36 cellular contexts compared by ENCODE assay signal in genomic region chr2:39281391-39281790, GRCh38. TPM values are rescaled to one million over a fixed set of nuclear protein-coding genes. Genes with fewer than 3 reads are reported as not detected.
"Had no signal": no experiment of that assay in that cellular context is flagged by ENCODE, and none has a peak within 500 bp of the region (broad histone marks: within the 10 kb centered on the region; RNA-seq: fewer than 3 reads in every experiment).

No MANE protein-coding gene starts in this region.

- H3K4me3 Mint-ChIP-seq: activated B cell treated with CpG ODN at 0.5 μM for 24 hours; activated CD8-positive, alpha-beta T cell treated with anti-CD3 and anti-CD28 coated beads for 36 hours; activated naive CD4-positive, alpha-beta T cell treated with anti-CD3 and anti-CD28 coated beads for 36 hours; activated naive CD4-positive, alpha-beta T cell treated with anti-CD3 and anti-CD28 coated beads, Interleukin-2, amount 50 U/mL, for 24 hours; activated naive CD8-positive, alpha-beta T cell treated with anti-CD3 and anti-CD28 coated beads for 36 hours; activated naive CD8-positive, alpha-beta T cell treated with anti-CD3 and anti-CD28 coated beads, Interleukin-2, amount 50 U/mL, for 24 hours; activated T-cell treated with anti-CD3 and anti-CD28 coated beads, Interleukin-2, amount 50 U/mL, for 4 hours; activated T-helper 1 cell treated with anti-CD3 and anti-CD28 coated beads, Interleukin-12 subunit alpha, Interleukin-12 subunit beta, Interleukin-2, Interleukin-4 antibody, amounts not matched to agents 30 ng/mL and 10 ng/mL and 1 ng/mL, durations not matched to agents 14 hours and 24 hours and 36 hours; effector memory CD8-positive, alpha-beta T cell; T-helper 17 cell; T-helper 2 cell treated with Interferon-gamma antibody and Interleukin-4, amounts not matched to agents 5 μg/mL and 100 μg/mL, for 36 hours had no signal

- H3K27ac Mint-ChIP-seq: activated B cell treated with CpG ODN at 0.5 μM for 24 hours; activated CD8-positive, alpha-beta T cell treated with anti-CD3 and anti-CD28 coated beads for 36 hours; activated naive CD4-positive, alpha-beta T cell treated with anti-CD3 and anti-CD28 coated beads for 36 hours; activated naive CD4-positive, alpha-beta T cell treated with anti-CD3 and anti-CD28 coated beads, Interleukin-2, amount 50 U/mL, for 24 hours; activated naive CD8-positive, alpha-beta T cell treated with anti-CD3 and anti-CD28 coated beads for 36 hours; activated naive CD8-positive, alpha-beta T cell treated with anti-CD3 and anti-CD28 coated beads, Interleukin-2, amount 50 U/mL, for 24 hours; activated T-helper 1 cell treated with anti-CD3 and anti-CD28 coated beads, Interleukin-12 subunit alpha, Interleukin-12 subunit beta, Interleukin-2, Interleukin-4 antibody, amounts not matched to agents 30 ng/mL and 10 ng/mL and 1 ng/mL, durations not matched to agents 14 hours and 24 hours and 36 hours; activated T-helper 2 cell treated with anti-CD3 and anti-CD28 coated beads, Interferon-gamma antibody, Interleukin-2, Interleukin-4, amounts not matched to agents 10 μg/mL and 5 μg/mL and 100 μg/mL, durations not matched to agents 14 hours and 24 hours and 36 hours; effector memory CD8-positive, alpha-beta T cell; T-helper 17 cell; T-helper 2 cell treated with Interferon-gamma antibody and Interleukin-4, amounts not matched to agents 5 μg/mL and 100 μg/mL, for 36 hours had no signal

- DNase-seq: activated B cell treated with CpG ODN at 0.5 μM for 24 hours; activated CD4-positive, alpha-beta T cell treated with anti-CD3 and anti-CD28 coated beads for 48 hours; activated CD4-positive, alpha-beta T cell treated with anti-CD3 and anti-CD28 coated beads, Interleukin-2, amount 50 U/mL, for 1 hour; activated CD4-positive, alpha-beta T cell treated with anti-CD3 and anti-CD28 coated beads, Interleukin-2, amount 50 U/mL, for 48 hours; activated CD8-positive, alpha-beta memory T cell treated with anti-CD3 and anti-CD28 coated beads for 24 hours; activated CD8-positive, alpha-beta T cell treated with anti-CD3 and anti-CD28 coated beads for 36 hours; activated effector memory CD4-positive, alpha-beta T cell treated with anti-CD3 and anti-CD28 coated beads, Interleukin-2, amount 50 U/mL, for 16 hours; activated naive CD4-positive, alpha-beta T cell treated with anti-CD3 and anti-CD28 coated beads for 36 hours; activated naive CD8-positive, alpha-beta T cell treated with anti-CD3 and anti-CD28 coated beads for 36 hours; activated naive CD8-positive, alpha-beta T cell treated with anti-CD3 and anti-CD28 coated beads, Interleukin-2, amount 50 U/mL, for 24 hours; activated T-cell treated with anti-CD3 and anti-CD28 coated beads, Interleukin-2, amount 50 U/mL, for 4 hours; adrenal gland; amygdala; aorta; body of pancreas; caudate nucleus; cortex of kidney; dermis blood vessel endothelial cell; effector CD4-positive, alpha-beta T cell; effector memory CD8-positive, alpha-beta T cell; erythroblast; foreskin keratinocyte; gastrocnemius medialis; glutamatergic neuron; heart left ventricle; T-helper 1 cell; T-helper 17 cell; T1000 had no signal

- ATAC-seq: activated CD4-positive, CD25-positive, alpha-beta regulatory T cell treated with anti-CD3 and anti-CD28 coated beads, Interleukin-2, amount 50 U/mL, for 24 hours; activated CD8-positive, alpha-beta T cell treated with anti-CD3 and anti-CD28 coated beads for 36 hours; activated naive CD8-positive, alpha-beta T cell treated with anti-CD3 and anti-CD28 coated beads, Interleukin-2, amount 50 U/mL, for 24 hours; activated T-cell treated with anti-CD3 and anti-CD28 coated beads, Interleukin-2, amount 50 U/mL, for 4 hours; body of pancreas; effector memory CD8-positive, alpha-beta T cell; foreskin keratinocyte; gastrocnemius medialis; heart left ventricle; T-helper 17 cell had no signal

- H3K9me3 ChIP-seq: adrenal gland, body of pancreas, esophagus muscularis mucosa, gastrocnemius medialis, heart left ventricle had no signal

- FAIRE-seq: colon had no signal

- H3K27me3 ChIP-seq: adrenal gland, body of pancreas, esophagus muscularis mucosa, foreskin keratinocyte, gastrocnemius medialis, heart left ventricle had no signal

- H3K4me1 Mint-ChIP-seq: activated B cell treated with CpG ODN at 0.5 μM for 24 hours; activated naive CD4-positive, alpha-beta T cell treated with anti-CD3 and anti-CD28 coated beads, Interleukin-2, amount 50 U/mL, for 24 hours; activated naive CD8-positive, alpha-beta T cell treated with anti-CD3 and anti-CD28 coated beads for 36 hours; activated naive CD8-positive, alpha-beta T cell treated with anti-CD3 and anti-CD28 coated beads, Interleukin-2, amount 50 U/mL, for 24 hours had no signal

- H3K27ac ChIP-seq: adrenal gland, body of pancreas, esophagus muscularis mucosa, foreskin keratinocyte, gastrocnemius medialis, heart left ventricle, VCaP had no signal

- H3K4me1 ChIP-seq: adrenal gland, body of pancreas, esophagus muscularis mucosa, foreskin keratinocyte, gastrocnemius medialis, heart left ventricle had no signal

- H3K4me3 ChIP-seq: adrenal gland, body of pancreas, esophagus muscularis mucosa, gastrocnemius medialis, heart left ventricle had no signal

- H3K9me3 Mint-ChIP-seq: activated B cell treated with CpG ODN at 0.5 μM for 24 hours; activated CD8-positive, alpha-beta T cell treated with anti-CD3 and anti-CD28 coated beads for 36 hours; activated naive CD4-positive, alpha-beta T cell treated with anti-CD3 and anti-CD28 coated beads for 36 hours; activated naive CD4-positive, alpha-beta T cell treated with anti-CD3 and anti-CD28 coated beads, Interleukin-2, amount 50 U/mL, for 24 hours; activated naive CD8-positive, alpha-beta T cell treated with anti-CD3 and anti-CD28 coated beads for 36 hours; activated naive CD8-positive, alpha-beta T cell treated with anti-CD3 and anti-CD28 coated beads, Interleukin-2, amount 50 U/mL, for 24 hours; activated T-cell treated with anti-CD3 and anti-CD28 coated beads, Interleukin-2, amount 50 U/mL, for 4 hours; activated T-helper 1 cell treated with anti-CD3 and anti-CD28 coated beads, Interleukin-12 subunit alpha, Interleukin-12 subunit beta, Interleukin-2, Interleukin-4 antibody, amounts not matched to agents 30 ng/mL and 10 ng/mL and 1 ng/mL, durations not matched to agents 14 hours and 24 hours and 36 hours; activated T-helper 2 cell treated with anti-CD3 and anti-CD28 coated beads, Interferon-gamma antibody, Interleukin-2, Interleukin-4, amounts not matched to agents 10 μg/mL and 5 μg/mL and 100 μg/mL, durations not matched to agents 14 hours and 24 hours and 36 hours; effector memory CD8-positive, alpha-beta T cell; T-helper 2 cell treated with Interferon-gamma antibody and Interleukin-4, amounts not matched to agents 5 μg/mL and 100 μg/mL, for 36 hours had no signal

- H3K27me3 Mint-ChIP-seq: activated B cell treated with CpG ODN at 0.5 μM for 24 hours; activated CD8-positive, alpha-beta T cell treated with anti-CD3 and anti-CD28 coated beads for 36 hours; activated naive CD4-positive, alpha-beta T cell treated with anti-CD3 and anti-CD28 coated beads, Interleukin-2, amount 50 U/mL, for 24 hours; activated naive CD8-positive, alpha-beta T cell treated with anti-CD3 and anti-CD28 coated beads for 36 hours; activated naive CD8-positive, alpha-beta T cell treated with anti-CD3 and anti-CD28 coated beads, Interleukin-2, amount 50 U/mL, for 24 hours; effector memory CD8-positive, alpha-beta T cell; T-helper 17 cell had no signal

RNA-seq across cellular contexts. Expression of gene CDKL4, which starts 37.6 kb away (rescaled TPM):
- total RNA-seq: activated naive CD4-positive, alpha-beta T cell treated with anti-CD3 and anti-CD28 coated beads for 36 hours; activated T-cell treated with anti-CD3 and anti-CD28 coated beads, Interleukin-2, amount 50 U/mL, for 4 hours; activated T-helper 1 cell treated with anti-CD3 and anti-CD28 coated beads, Interleukin-12 subunit alpha, Interleukin-12 subunit beta, Interleukin-2, Interleukin-4 antibody, amounts not matched to agents 30 ng/mL and 10 ng/mL and 1 ng/mL, durations not matched to agents 14 hours and 24 hours and 36 hours; foreskin keratinocyte had no signal
- polyA plus RNA-seq: aorta had no signal
